10 cellular contexts compared by ENCODE assay signal in the genomic region with DNA sequence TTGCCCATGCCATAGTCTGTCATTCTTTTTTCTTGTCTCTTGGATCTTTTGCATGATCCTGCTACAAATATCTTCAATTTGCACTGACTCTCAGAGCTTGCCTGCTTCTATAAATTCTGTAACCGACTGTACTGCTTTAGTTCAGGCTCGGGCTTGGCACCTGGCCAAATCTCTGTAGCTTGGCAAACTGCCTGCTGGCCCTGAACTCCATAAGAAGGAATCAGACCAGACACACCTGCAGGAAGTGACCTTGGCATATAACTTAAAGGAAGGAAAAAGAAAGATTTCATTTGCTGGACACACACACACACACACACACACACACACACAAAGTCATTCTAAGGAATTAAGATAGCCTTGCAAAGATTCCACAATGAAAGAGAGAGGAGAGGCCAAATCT.
DNase-seq lines count a peak whose midpoint lies in the region; ATAC-seq, FAIRE-seq and TF ChIP-seq lines count a peak whose summit lies in the region.
"Had no signal": no experiment of that assay in that cellular context is flagged by ENCODE, and none has a peak within 500 bp of the region (broad histone marks: within the 10 kb centered on the region; RNA-seq: fewer than 3 reads in every experiment).

No MANE protein-coding gene starts in this region.

- intact Hi-C loops in heart right ventricle (cut with DNase I) = no loop called here

- no peaks in the 10 kb centered on the region for H3K27me3 ChIP-seq in MG63
- no peaks in the 10 kb centered on the region for H3K27me3 ChIP-seq in heart right ventricle
- no peaks in the 10 kb centered on the region for H3K27me3 ChIP-seq in small intestine (ENCODE audit: control insufficient read depth in 2 of 2, insufficient read depth in 2 of 2, low read length in 2 of 2)

- DNase-seq in MG63 (peak; percentile 16), NCI-H748 treated with DMSO at 0.1 percent for 48 hours (lab: John Stamatoyannopoulos, UW) (peak; percentile 49), heart right ventricle (peak; percentile 62 to 73), small intestine (peak; percentile 94), NCI-H1930 (lab: John Stamatoyannopoulos, UW) (no peak)
- DNase-seq in activated CD4-positive, alpha-beta T cell treated with anti-CD3 and anti-CD28 coated beads, Interleukin-2, amount 50 U/mL, for 1 hour = no peak
- DNase-seq: glutamatergic neuron had no signal

- WGBS in heart right ventricle, 2 donors = 0 to 1% methylated on average over 2 of the region's 2 CpGs
- WGBS in small intestine, 3 donors = 2 to 5% (median 4%) methylated on average over 2 of the region's 2 CpGs

- H3K27ac ChIP-seq in heart right ventricle = no peak overlapping the region
- no peak overlapping the region for H3K27ac ChIP-seq in small intestine (ENCODE audit: low read depth in 1 of 2, low read length in 1 of 2)

- ATAC-seq in heart right ventricle (peak in 7 of 8 donors; percentile 47 to 95 (median 81)), HG03354 (IDR thresholded peaks at IDR 0.05; ENCODE audit: poor library complexity, severe bottlenecking, unreplicated experiment) (no peak), GM21390 (IDR thresholded peaks at IDR 0.05; ENCODE audit: unreplicated experiment) (no peak)
- ATAC-seq: Panc1 had no signal

- TF ChIP-seq CTCF in heart right ventricle (IDR thresholded peaks at IDR 0.05) = no peak

- H3K36me3 ChIP-seq in MG63 (no peaks in the 10 kb centered on the region), heart right ventricle (no peaks in the 10 kb centered on the region), small intestine (ENCODE audit: control insufficient read depth in 2 of 2, insufficient read depth in 2 of 2, low read length in 2 of 2) (no peaks in the 10 kb centered on the region)

- H3K4me1 ChIP-seq in heart right ventricle (peaks cover 0 to 21% (median 3%) of the 10 kb centered on the region in 9 donors), small intestine (ENCODE audit: control insufficient read depth in 2 of 2, insufficient read depth in 1 of 2, low read depth in 1 of 2, low read length in 1 of 2) (peaks cover 0 to 3% of the 10 kb centered on the region in 2 donors)

- H3K9me3 ChIP-seq in MG63 (no peaks in the 10 kb centered on the region), heart right ventricle (peaks cover 0 to 7% (median 0%) of the 10 kb centered on the region in 11 donors), small intestine (ENCODE audit: control insufficient read depth, low read depth) (no peaks in the 10 kb centered on the region)

- H3K4me3 ChIP-seq in MG63 (no peak overlapping the region), heart right ventricle (no peak overlapping the region), small intestine (ENCODE audit: low read depth in 1 of 2, low read length in 2 of 2) (no peak overlapping the region)

- no peak for FAIRE-seq in small intestine (lab: Jason Lieb, UNC)

Comparison
In these comparisons a context has a peak if more than half of its experiments do, and no peak if none do; other contexts are left out.
1. DNase-seq: peak in MG63 (single experiment), NCI-H748 treated with DMSO at 0.1 percent for 48 hours (single experiment), heart right ventricle (2 of 2) and small intestine (single experiment); none in activated CD4-positive, alpha-beta T cell treated with anti-CD3 and anti-CD28 coated beads, Interleukin-2, amount 50 U/mL, for 1 hour (single experiment) and NCI-H1930 (0 of 2).
2. ATAC-seq: peak in heart right ventricle (7 of 8); none in HG03354 (single experiment) and GM21390 (single experiment).